1 cellular context compared by ENCODE assay signal in the genomic region with DNA sequence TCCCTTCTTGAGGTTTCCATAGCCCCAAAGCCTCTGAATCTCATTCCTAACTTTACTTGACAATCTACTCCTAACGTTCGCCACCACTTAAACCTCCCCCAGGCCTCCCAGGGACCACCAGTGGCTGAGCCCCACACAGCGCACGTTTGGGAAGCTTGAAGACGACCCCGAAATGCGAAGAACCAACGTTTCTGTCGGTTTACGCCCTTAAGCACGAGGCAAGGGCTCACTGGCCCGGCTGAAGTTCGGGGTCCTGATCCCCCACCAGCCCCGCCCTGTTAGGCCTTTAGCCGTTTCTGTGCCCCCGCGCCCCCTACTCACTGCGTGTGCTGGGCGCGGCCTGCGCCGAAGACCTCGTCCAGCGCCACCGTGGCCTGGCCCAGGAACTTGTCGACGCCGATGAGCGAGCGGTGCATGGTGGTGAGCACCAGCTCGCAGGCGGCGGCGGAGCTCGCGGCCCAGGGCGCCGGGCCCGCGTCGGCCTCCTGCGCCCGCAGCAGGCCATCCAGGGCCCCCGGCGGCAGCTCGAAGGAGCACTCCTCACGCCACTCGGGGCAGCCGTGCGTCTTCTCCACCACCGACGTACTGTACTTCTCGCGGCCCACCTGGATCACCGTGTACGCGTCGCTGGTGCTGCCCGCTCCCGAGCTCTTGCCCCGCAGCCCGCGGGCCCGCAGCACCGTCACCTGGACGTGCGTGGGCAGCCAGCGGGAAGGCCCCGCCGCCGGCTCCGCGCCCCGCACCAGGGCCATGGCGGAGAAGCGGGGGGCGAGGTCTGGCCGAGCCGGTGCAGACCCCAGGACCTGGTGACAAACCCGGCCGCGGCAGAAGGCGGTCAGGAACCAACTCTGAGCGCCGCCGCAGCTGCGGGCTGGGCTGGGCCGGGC.
A peak's percentile ranks its signal among the peaks of the same experiment; 100 is the strongest.
TF ChIP-seq lines count a peak whose summit lies in the region.

No MANE protein-coding gene starts in this region.

TF ChIP-seq in HepG2, 621 proteins besides CTCF, POLR2A, EP300 and RAD21 (continued from another document and continues in another):
- TF ChIP-seq REXO4 (CRISPR knock-in tag; IDR thresholded peaks at IDR 0.05; ENCODE audit: borderline replicate concordance) (peak; percentile 94), SRF (IDR thresholded peaks at IDR 0.05; ENCODE audit: low read depth, low read length) (no peak), ZNF510 (CRISPR knock-in tag; IDR thresholded peaks at IDR 0.05; ENCODE audit: low read depth) (no peak), ZNF570 (CRISPR knock-in tag; IDR thresholded peaks at IDR 0.05; ENCODE audit: borderline replicate concordance) (peak; percentile 90; the same call in 1 of the 2 replicates), ZNF230 (CRISPR knock-in tag; IDR thresholded peaks at IDR 0.05) (no peak; the same call in 1 of the 2 replicates), TMF1 (CRISPR knock-in tag; IDR thresholded peaks at IDR 0.05; ENCODE audit: low read depth) (peak; percentile 94), ZNF143 (CRISPR knock-in tag; IDR thresholded peaks at IDR 0.05) (0 out of 2 replicates have a peak, but pooled peaks have one; percentile 16), RFX1 (IDR thresholded peaks at IDR 0.05) (no peak), ZNF790 (CRISPR knock-in tag; IDR thresholded peaks at IDR 0.05; ENCODE audit: borderline replicate concordance) (peak; percentile 56), KLF15 (CRISPR knock-in tag; IDR thresholded peaks at IDR 0.05; ENCODE audit: borderline replicate concordance) (no peak), TRIM24 (CRISPR knock-in tag; IDR thresholded peaks at IDR 0.05) (no peak), RORA (CRISPR knock-in tag; IDR thresholded peaks at IDR 0.05) (no peak; the same call in 1 of the 2 replicates), TP53 (CRISPR knock-in tag; conservative IDR thresholded peaks at IDR 0.05) (0 out of 2 replicates have a peak, but pooled peaks have one; percentile 47), NFKBIZ (CRISPR knock-in tag; IDR thresholded peaks at IDR 0.05) (no peak), DNMT3B (CRISPR knock-in tag; conservative IDR thresholded peaks at IDR 0.05) (no peak), CHD4 (IDR thresholded peaks at IDR 0.05; ENCODE audit: borderline replicate concordance, low read length) (no peak), ZNF576 (CRISPR knock-in tag; IDR thresholded peaks at IDR 0.05) (no peak), PPARG (CRISPR knock-in tag; conservative IDR thresholded peaks at IDR 0.05) (no peak), SRSF9 (IDR thresholded peaks at IDR 0.05; ENCODE audit: borderline replicate concordance, insufficient read depth, low read depth, low read length, poor library complexity, severe bottlenecking) (no peak), ZNF530 (CRISPR knock-in tag; IDR thresholded peaks at IDR 0.05; ENCODE audit: low read depth) (no peak), TAF15 (IDR thresholded peaks at IDR 0.05; ENCODE audit: low read depth, low read length, poor library complexity, severe bottlenecking) (no peak), HOXA5 (CRISPR knock-in tag; IDR thresholded peaks at IDR 0.05) (peak; percentile 41), SOX5 (CRISPR knock-in tag; IDR thresholded peaks at IDR 0.05; ENCODE audit: borderline replicate concordance) (no peak), MED1 (CRISPR knock-in tag; IDR thresholded peaks at IDR 0.05) (no peak; the same call in 1 of the 2 replicates), POLR2AphosphoS2 (IDR thresholded peaks at IDR 0.05; ENCODE audit: low read depth, low read length) (no peak), ZNF343 (CRISPR knock-in tag; IDR thresholded peaks at IDR 0.05) (no peak; the same call in 1 of the 2 replicates), MTA1 (CRISPR knock-in tag; IDR thresholded peaks at IDR 0.05; ENCODE audit: borderline replicate concordance) (peak; percentile 80; the same call in 1 of the 2 replicates), ZNF749 (CRISPR knock-in tag; IDR thresholded peaks at IDR 0.05; ENCODE audit: borderline replicate concordance) (peak; percentile 92), ZMAT3 (CRISPR knock-in tag; conservative IDR thresholded peaks at IDR 0.05) (0 out of 2 replicates have a peak, but pooled peaks have one; percentile 61), ZNF432 (CRISPR knock-in tag; IDR thresholded peaks at IDR 0.05; ENCODE audit: borderline replicate concordance) (no peak), ZNF101 (CRISPR knock-in tag; IDR thresholded peaks at IDR 0.05; ENCODE audit: borderline replicate concordance, low read depth) (no peak), ZNF883 (CRISPR knock-in tag; IDR thresholded peaks at IDR 0.05; ENCODE audit: not compliant biosample characterization) (peak; percentile 97)
- TF ChIP-seq, protein P1, sequence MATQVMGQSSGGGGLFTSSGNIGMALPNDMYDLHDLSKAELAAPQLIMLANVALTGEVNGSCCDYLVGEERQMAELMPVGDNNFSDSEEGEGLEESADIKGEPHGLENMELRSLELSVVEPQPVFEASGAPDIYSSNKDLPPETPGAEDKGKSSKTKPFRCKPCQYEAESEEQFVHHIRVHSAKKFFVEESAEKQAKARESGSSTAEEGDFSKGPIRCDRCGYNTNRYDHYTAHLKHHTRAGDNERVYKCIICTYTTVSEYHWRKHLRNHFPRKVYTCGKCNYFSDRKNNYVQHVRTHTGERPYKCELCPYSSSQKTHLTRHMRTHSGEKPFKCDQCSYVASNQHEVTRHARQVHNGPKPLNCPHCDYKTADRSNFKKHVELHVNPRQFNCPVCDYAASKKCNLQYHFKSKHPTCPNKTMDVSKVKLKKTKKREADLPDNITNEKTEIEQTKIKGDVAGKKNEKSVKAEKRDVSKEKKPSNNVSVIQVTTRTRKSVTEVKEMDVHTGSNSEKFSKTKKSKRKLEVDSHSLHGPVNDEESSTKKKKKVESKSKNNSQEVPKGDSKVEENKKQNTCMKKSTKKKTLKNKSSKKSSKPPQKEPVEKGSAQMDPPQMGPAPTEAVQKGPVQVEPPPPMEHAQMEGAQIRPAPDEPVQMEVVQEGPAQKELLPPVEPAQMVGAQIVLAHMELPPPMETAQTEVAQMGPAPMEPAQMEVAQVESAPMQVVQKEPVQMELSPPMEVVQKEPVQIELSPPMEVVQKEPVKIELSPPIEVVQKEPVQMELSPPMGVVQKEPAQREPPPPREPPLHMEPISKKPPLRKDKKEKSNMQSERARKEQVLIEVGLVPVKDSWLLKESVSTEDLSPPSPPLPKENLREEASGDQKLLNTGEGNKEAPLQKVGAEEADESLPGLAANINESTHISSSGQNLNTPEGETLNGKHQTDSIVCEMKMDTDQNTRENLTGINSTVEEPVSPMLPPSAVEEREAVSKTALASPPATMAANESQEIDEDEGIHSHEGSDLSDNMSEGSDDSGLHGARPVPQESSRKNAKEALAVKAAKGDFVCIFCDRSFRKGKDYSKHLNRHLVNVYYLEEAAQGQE (IDR thresholded peaks at IDR 0.05; ENCODE audit: borderline replicate concordance in 1 of 2, low read depth in 1 of 2, low read length in 2 of 2), result no peak
- TF ChIP-seq, protein P2, sequence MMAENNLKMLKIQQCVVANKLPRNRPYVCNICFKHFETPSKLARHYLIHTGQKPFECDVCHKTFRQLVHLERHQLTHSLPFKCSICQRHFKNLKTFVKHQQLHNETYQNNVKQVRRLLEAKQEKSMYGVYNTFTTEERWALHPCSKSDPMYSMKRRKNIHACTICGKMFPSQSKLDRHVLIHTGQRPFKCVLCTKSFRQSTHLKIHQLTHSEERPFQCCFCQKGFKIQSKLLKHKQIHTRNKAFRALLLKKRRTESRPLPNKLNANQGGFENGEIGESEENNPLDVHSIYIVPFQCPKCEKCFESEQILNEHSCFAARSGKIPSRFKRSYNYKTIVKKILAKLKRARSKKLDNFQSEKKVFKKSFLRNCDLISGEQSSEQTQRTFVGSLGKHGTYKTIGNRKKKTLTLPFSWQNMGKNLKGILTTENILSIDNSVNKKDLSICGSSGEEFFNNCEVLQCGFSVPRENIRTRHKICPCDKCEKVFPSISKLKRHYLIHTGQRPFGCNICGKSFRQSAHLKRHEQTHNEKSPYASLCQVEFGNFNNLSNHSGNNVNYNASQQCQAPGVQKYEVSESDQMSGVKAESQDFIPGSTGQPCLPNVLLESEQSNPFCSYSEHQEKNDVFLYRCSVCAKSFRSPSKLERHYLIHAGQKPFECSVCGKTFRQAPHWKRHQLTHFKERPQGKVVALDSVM (CRISPR knock-in tag; IDR thresholded peaks at IDR 0.05), result peak; percentile 70
- TF ChIP-seq, protein P3, sequence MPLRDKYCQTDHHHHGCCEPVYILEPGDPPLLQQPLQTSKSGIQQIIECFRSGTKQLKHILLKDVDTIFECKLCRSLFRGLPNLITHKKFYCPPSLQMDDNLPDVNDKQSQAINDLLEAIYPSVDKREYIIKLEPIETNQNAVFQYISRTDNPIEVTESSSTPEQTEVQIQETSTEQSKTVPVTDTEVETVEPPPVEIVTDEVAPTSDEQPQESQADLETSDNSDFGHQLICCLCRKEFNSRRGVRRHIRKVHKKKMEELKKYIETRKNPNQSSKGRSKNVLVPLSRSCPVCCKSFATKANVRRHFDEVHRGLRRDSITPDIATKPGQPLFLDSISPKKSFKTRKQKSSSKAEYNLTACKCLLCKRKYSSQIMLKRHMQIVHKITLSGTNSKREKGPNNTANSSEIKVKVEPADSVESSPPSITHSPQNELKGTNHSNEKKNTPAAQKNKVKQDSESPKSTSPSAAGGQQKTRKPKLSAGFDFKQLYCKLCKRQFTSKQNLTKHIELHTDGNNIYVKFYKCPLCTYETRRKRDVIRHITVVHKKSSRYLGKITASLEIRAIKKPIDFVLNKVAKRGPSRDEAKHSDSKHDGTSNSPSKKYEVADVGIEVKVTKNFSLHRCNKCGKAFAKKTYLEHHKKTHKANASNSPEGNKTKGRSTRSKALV (CRISPR knock-in tag; IDR thresholded peaks at IDR 0.05), result peak; percentile 85; the same call in 1 of the 2 replicates
- TF ChIP-seq, protein P4, sequence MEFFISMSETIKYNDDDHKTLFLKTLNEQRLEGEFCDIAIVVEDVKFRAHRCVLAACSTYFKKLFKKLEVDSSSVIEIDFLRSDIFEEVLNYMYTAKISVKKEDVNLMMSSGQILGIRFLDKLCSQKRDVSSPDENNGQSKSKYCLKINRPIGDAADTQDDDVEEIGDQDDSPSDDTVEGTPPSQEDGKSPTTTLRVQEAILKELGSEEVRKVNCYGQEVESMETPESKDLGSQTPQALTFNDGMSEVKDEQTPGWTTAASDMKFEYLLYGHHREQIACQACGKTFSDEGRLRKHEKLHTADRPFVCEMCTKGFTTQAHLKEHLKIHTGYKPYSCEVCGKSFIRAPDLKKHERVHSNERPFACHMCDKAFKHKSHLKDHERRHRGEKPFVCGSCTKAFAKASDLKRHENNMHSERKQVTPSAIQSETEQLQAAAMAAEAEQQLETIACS (CRISPR knock-in tag; IDR thresholded peaks at IDR 0.05), result peak; percentile 32; the same call in 1 of the 2 replicates
- TF ChIP-seq, protein P5, sequence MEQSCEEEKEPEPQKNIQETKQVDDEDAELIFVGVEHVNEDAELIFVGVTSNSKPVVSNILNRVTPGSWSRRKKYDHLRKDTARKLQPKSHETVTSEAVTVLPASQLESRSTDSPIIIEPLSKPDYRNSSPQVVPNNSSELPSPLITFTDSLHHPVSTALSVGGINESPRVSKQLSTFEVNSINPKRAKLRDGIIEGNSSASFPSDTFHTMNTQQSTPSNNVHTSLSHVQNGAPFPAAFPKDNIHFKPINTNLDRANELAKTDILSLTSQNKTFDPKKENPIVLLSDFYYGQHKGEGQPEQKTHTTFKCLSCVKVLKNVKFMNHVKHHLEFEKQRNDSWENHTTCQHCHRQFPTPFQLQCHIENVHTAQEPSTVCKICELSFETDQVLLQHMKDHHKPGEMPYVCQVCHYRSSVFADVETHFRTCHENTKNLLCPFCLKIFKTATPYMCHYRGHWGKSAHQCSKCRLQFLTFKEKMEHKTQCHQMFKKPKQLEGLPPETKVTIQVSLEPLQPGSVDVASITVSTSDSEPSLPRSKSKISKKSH (CRISPR knock-in tag; IDR thresholded peaks at IDR 0.05; ENCODE audit: borderline replicate concordance), result no peak
- TF ChIP-seq, protein P6, sequence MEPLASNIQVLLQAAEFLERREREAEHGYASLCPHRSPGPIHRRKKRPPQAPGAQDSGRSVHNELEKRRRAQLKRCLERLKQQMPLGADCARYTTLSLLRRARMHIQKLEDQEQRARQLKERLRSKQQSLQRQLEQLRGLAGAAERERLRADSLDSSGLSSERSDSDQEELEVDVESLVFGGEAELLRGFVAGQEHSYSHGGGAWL (CRISPR knock-in tag; IDR thresholded peaks at IDR 0.05), result peak; percentile 87; the same call in 1 of the 2 replicates
- TF ChIP-seq, protein P7, sequence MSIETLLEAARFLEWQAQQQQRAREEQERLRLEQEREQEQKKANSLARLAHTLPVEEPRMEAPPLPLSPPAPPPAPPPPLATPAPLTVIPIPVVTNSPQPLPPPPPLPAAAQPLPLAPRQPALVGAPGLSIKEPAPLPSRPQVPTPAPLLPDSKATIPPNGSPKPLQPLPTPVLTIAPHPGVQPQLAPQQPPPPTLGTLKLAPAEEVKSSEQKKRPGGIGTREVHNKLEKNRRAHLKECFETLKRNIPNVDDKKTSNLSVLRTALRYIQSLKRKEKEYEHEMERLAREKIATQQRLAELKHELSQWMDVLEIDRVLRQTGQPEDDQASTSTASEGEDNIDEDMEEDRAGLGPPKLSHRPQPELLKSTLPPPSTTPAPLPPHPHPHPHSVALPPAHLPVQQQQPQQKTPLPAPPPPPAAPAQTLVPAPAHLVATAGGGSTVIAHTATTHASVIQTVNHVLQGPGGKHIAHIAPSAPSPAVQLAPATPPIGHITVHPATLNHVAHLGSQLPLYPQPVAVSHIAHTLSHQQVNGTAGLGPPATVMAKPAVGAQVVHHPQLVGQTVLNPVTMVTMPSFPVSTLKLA (IDR thresholded peaks at IDR 0.05), result no peak
- TF ChIP-seq, protein P8, sequence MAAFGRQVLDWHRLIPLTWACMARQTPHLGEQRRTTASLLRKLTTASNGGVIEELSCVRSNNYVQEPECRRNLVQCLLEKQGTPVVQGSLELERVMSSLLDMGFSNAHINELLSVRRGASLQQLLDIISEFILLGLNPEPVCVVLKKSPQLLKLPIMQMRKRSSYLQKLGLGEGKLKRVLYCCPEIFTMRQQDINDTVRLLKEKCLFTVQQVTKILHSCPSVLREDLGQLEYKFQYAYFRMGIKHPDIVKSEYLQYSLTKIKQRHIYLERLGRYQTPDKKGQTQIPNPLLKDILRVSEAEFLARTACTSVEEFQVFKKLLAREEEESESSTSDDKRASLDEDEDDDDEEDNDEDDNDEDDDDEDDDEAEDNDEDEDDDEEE (CRISPR knock-in tag; IDR thresholded peaks at IDR 0.05), result peak; percentile 93
- TF ChIP-seq, protein P9, sequence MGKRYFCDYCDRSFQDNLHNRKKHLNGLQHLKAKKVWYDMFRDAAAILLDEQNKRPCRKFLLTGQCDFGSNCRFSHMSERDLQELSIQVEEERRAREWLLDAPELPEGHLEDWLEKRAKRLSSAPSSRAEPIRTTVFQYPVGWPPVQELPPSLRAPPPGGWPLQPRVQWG (CRISPR knock-in tag; IDR thresholded peaks at IDR 0.05; ENCODE audit: borderline replicate concordance, low read depth), result no peak
- TF ChIP-seq, protein P10, sequence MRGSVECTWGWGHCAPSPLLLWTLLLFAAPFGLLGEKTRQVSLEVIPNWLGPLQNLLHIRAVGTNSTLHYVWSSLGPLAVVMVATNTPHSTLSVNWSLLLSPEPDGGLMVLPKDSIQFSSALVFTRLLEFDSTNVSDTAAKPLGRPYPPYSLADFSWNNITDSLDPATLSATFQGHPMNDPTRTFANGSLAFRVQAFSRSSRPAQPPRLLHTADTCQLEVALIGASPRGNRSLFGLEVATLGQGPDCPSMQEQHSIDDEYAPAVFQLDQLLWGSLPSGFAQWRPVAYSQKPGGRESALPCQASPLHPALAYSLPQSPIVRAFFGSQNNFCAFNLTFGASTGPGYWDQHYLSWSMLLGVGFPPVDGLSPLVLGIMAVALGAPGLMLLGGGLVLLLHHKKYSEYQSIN (CRISPR knock-in tag; IDR thresholded peaks at IDR 0.05; ENCODE audit: borderline replicate concordance), result no peak; the same call in 1 of the 2 replicates
